13 cellular contexts compared by ENCODE assay signal in genomic region chr2:120550893-120551446, GRCh38.
"Had no signal": no experiment of that assay in that cellular context is flagged by ENCODE, and none has a peak within 500 bp of the region (broad histone marks: within the 10 kb centered on the region; RNA-seq: fewer than 3 reads in every experiment).

No MANE protein-coding gene starts in this region.

- H3K9me3 ChIP-seq: ascending aorta, esophagus squamous epithelium, sigmoid colon, stomach had no signal

- H3K4me3 ChIP-seq: ascending aorta, esophagus squamous epithelium, lung, sigmoid colon, stomach had no signal

- H3K36me3 Mint-ChIP-seq: activated naive CD8-positive, alpha-beta T cell treated with anti-CD3 and anti-CD28 coated beads for 36 hours; immature natural killer cell had no signal

- DNase-seq: activated CD4-positive, alpha-beta T cell treated with anti-CD3 and anti-CD28 coated beads, Interleukin-2, amount 10 ng/mL, durations not matched to agents 7 days and 5 days; activated CD4-positive, CD25-positive, alpha-beta regulatory T cell; activated CD8-positive, alpha-beta memory T cell treated with anti-CD3 and anti-CD28 coated beads for 24 hours; activated naive CD8-positive, alpha-beta T cell treated with anti-CD3 and anti-CD28 coated beads for 36 hours; esophagus squamous epithelium; immature natural killer cell; midbrain; sigmoid colon; stimulated activated CD4-positive, alpha-beta T cell treated with anti-CD3 and anti-CD28 coated beads, Interleukin-1b, Interleukin-23, amount 100 ng/mL, for 48 hours; stomach; T-helper 2 cell had no signal

- H3K4me1 Mint-ChIP-seq: immature natural killer cell had no signal

- H3K4me3 Mint-ChIP-seq: activated CD4-positive, alpha-beta T cell treated with anti-CD3 and anti-CD28 coated beads, Interleukin-2, amount 10 ng/mL, durations not matched to agents 7 days and 5 days; activated naive CD8-positive, alpha-beta T cell treated with anti-CD3 and anti-CD28 coated beads for 36 hours; immature natural killer cell had no signal

- H3K36me3 ChIP-seq: ascending aorta, esophagus squamous epithelium, sigmoid colon, stomach had no signal

- H3K27ac Mint-ChIP-seq: activated CD4-positive, alpha-beta T cell treated with anti-CD3 and anti-CD28 coated beads, Interleukin-2, amount 10 ng/mL, durations not matched to agents 7 days and 5 days; activated naive CD8-positive, alpha-beta T cell treated with anti-CD3 and anti-CD28 coated beads for 36 hours; immature natural killer cell had no signal

- H3K9me3 Mint-ChIP-seq: activated CD4-positive, alpha-beta T cell treated with anti-CD3 and anti-CD28 coated beads, Interleukin-2, amount 10 ng/mL, durations not matched to agents 7 days and 5 days; activated naive CD8-positive, alpha-beta T cell treated with anti-CD3 and anti-CD28 coated beads for 36 hours; immature natural killer cell had no signal

- H3K27me3 ChIP-seq: ascending aorta, sigmoid colon, stomach had no signal
